16 cellular contexts compared by ENCODE assay signal in genomic region chr1:19400189-19400588, GRCh38.
DNase-seq lines count a peak whose midpoint lies in the region; ATAC-seq and TF ChIP-seq lines count a peak whose summit lies in the region.
"Had no signal": no experiment of that assay in that cellular context is flagged by ENCODE, and none has a peak within 500 bp of the region (broad histone marks: within the 10 kb centered on the region; RNA-seq: fewer than 3 reads in every experiment).

No MANE protein-coding gene starts in this region.

- H3K79me2 ChIP-seq in trophoblast cell (ENCODE audit: control insufficient read depth, insufficient read depth, low read length, poor library complexity), result peaks cover 5% of the 10 kb centered on the region

- peak overlapping the region; percentile 43; the same call in 1 of the 2 replicates for H4K91ac ChIP-seq in IMR-90 (ENCODE audit: insufficient read depth, low read depth, low read length)
- H4K91ac ChIP-seq in trophoblast cell (ENCODE audit: low read depth, low read length), result no peak overlapping the region

- BruUV-seq in IMR-90 (replicated peaks; lab: Mats Ljungman, UMichigan), result no TSS peak

- no peak overlapping the region; the same call in 1 of the 2 replicates for H2BK20ac ChIP-seq in IMR-90 (ENCODE audit: low read depth, low read length)

- H3K4me1 ChIP-seq in IMR-90 (ENCODE audit: control insufficient read depth, insufficient read depth, low read length), result peaks cover 46% of the 10 kb centered on the region
- peaks cover 43 to 47% of the 10 kb centered on the region in 2 experiments for H3K4me1 ChIP-seq in trophoblast cell (ENCODE audit: control insufficient read depth in 1 of 2, insufficient read depth in 2 of 2, low read length in 2 of 2)

- TF ChIP-seq CTCF in IMR-90 (conservative IDR thresholded peaks at IDR 0.05; ENCODE audit: low read depth, low read length), result no peak
- no peak for TF ChIP-seq CTCF in fibroblast of the aortic adventitia (IDR thresholded peaks at IDR 0.05; ENCODE audit: insufficient read depth, low read length)

- H3K9ac ChIP-seq in IMR-90 (ENCODE audit: low read depth, low read length) (no peak overlapping the region), trophoblast cell (ENCODE audit: low read length) (no peak overlapping the region)
- H3K9ac ChIP-seq: BLaER1 had no signal

- H2BK120ac ChIP-seq in IMR-90 (ENCODE audit: low read depth, low read length) (peak overlapping the region; percentile 53), trophoblast cell (ENCODE audit: insufficient read depth, low read length, poor library complexity) (no peak overlapping the region)

- peaks cover 12% of the 10 kb centered on the region for H3K36me3 ChIP-seq in IMR-90 (ENCODE audit: control insufficient read depth, insufficient read depth, low read length)
- H3K36me3 ChIP-seq in trophoblast cell (ENCODE audit: control insufficient read depth in 1 of 2, insufficient read depth in 2 of 2, low read length in 2 of 2), result peaks cover 2 to 8% of the 10 kb centered on the region in 2 experiments

- no peak for ATAC-seq in IMR-90 (ENCODE audit: low read depth)
- no peak for ATAC-seq in activated CD4-positive, CD25-positive, alpha-beta regulatory T cell treated with anti-CD3 and anti-CD28 coated beads, Interleukin-2, amount 50 U/mL, for 24 hours

- no peak overlapping the region for H2AFZ ChIP-seq in IMR-90 (replicated peaks; ENCODE audit: low read length, poor library complexity)
- no peak overlapping the region for H2AFZ ChIP-seq in trophoblast cell (ENCODE audit: insufficient read depth, low read length, poor library complexity)

- H3K27me3 ChIP-seq in IMR-90 (ENCODE audit: control insufficient read depth, insufficient read depth, low read length) (no peaks in the 10 kb centered on the region), trophoblast cell (ENCODE audit: insufficient read depth, low read length) (no peaks in the 10 kb centered on the region)
- H3K27me3 ChIP-seq: BLaER1 had no signal

- in situ Hi-C loops in IMR-90 (cut with MboI; ENCODE audit: low sequenced_read_pairs), result no loop called here

- no peak overlapping the region for H3K56ac ChIP-seq in IMR-90 (ENCODE audit: extremely low read depth, insufficient read depth, low read length)

- H3K9me3 ChIP-seq in IMR-90 (ENCODE audit: control insufficient read depth, insufficient read depth, low read length), result no peaks in the 10 kb centered on the region
- no peaks in the 10 kb centered on the region for H3K9me3 ChIP-seq in trophoblast cell (ENCODE audit: insufficient read depth, low read depth, low read length)
- H3K9me3 ChIP-seq: BLaER1 had no signal

- H3K9me1 ChIP-seq in IMR-90 (ENCODE audit: insufficient read depth, low read length), result peaks cover 63% of the 10 kb centered on the region

- no peak for TF ChIP-seq POLR2A in IMR-90 (IDR thresholded peaks at IDR 0.05; ENCODE audit: low read depth, low read length)

- peaks cover 94% of the 10 kb centered on the region for H4K20me1 ChIP-seq in IMR-90 (ENCODE audit: insufficient read depth, low read length)

- no peak overlapping the region for H4K5ac ChIP-seq in IMR-90 (ENCODE audit: low read depth, low read length)

- no peak overlapping the region for H3K27ac ChIP-seq in IMR-90 (ENCODE audit: insufficient read depth, low read length)
- peak overlapping the region; percentile 52 for H3K27ac ChIP-seq in trophoblast cell (ENCODE audit: low read depth, low read length)
- H3K27ac ChIP-seq: BLaER1 had no signal

- peak overlapping the region; percentile 59 for H3K4ac ChIP-seq in IMR-90 (ENCODE audit: low read depth, low read length)
- H3K4ac ChIP-seq in trophoblast cell (ENCODE audit: low read depth, low read length), result no peak overlapping the region

- DNase-seq in AG08395 (ENCODE audit: low spot score) (peak; percentile 68), IMR-90 (no peak), fibroblast of the aortic adventitia (ENCODE audit: low read depth) (peak; percentile 59), trophoblast cell (peak in 1 of 2 donors; percentile 58), NOMO-1 treated with DMSO at 0.1 percent for 48 hours (lab: John Stamatoyannopoulos, UW; ENCODE audit: unreplicated experiment) (no peak), HT-29 (ENCODE audit: low spot score) (no peak)
- no peak for DNase-seq in activated CD4-positive, CD25-positive, alpha-beta regulatory T cell treated with anti-CD3 and anti-CD28 coated beads, Interleukin-2, amount 50 U/mL, for 72 hours
- DNase-seq: activated T-cell treated with anti-CD3 and anti-CD28 coated beads, Interleukin-2, amount 50 U/mL, for 48 hours; cerebellar nuclear complex; GF-D8; KG1; NCI-H1694; NCI-H748 treated with DMSO at 0.1 percent for 48 hours; stimulated activated CD4-positive, alpha-beta T cell treated with anti-CD3 and anti-CD28 coated beads, Interleukin-15, amount 100 ng/mL, for 24 hours had no signal

- H3K4me3 ChIP-seq in IMR-90 (ENCODE audit: insufficient read depth, low read depth, low read length), result no peak overlapping the region
- no peak overlapping the region for H3K4me3 ChIP-seq in fibroblast of the aortic adventitia (ENCODE audit: low read depth, low read length)
- no peak overlapping the region for H3K4me3 ChIP-seq in trophoblast cell (ENCODE audit: low read depth, low read length)
- H3K4me3 ChIP-seq: BLaER1 had no signal

- dilution Hi-C loops in IMR-90 (cut with HindIII; ENCODE audit: low sequenced_read_pairs, unreplicated experiment), result no loop called here

- no peak overlapping the region for H2BK12ac ChIP-seq in trophoblast cell (ENCODE audit: low read length)

- H3K14ac ChIP-seq in IMR-90 (replicated peaks; ENCODE audit: low read depth, low read length), result no peak overlapping the region
- H3K14ac ChIP-seq in trophoblast cell (ENCODE audit: low read length), result no peak overlapping the region

- no CpG with 5 or more reads among the region's 10 CpGs for WGBS in IMR-90 (ENCODE audit: extremely low coverage in 2 of 2, insufficient read length in 1 of 2), 2 experiments
- no CpG with 5 or more reads among the region's 10 CpGs for WGBS in trophoblast cell (ENCODE audit: extremely low coverage, insufficient coverage, insufficient read length)

- H2BK5ac ChIP-seq in IMR-90 (ENCODE audit: low read depth, low read length, poor library complexity, severe bottlenecking) (no peak overlapping the region), trophoblast cell (ENCODE audit: low read depth, low read length, poor library complexity) (no peak overlapping the region)

- intact Hi-C loops in IMR-90 (cut with micrococcal nuclease), result no loop called here

- H3K79me1 ChIP-seq in IMR-90 (ENCODE audit: low read depth in 1 of 2, low read length in 2 of 2) (peaks cover 68 to 90% of the 10 kb centered on the region in 2 experiments), trophoblast cell (ENCODE audit: low read length) (peaks cover 5% of the 10 kb centered on the region)

- no peak overlapping the region for H3K4me2 ChIP-seq in IMR-90 (ENCODE audit: low read depth, low read length)
- H3K4me2 ChIP-seq in trophoblast cell (ENCODE audit: low read length), result no peak overlapping the region

- no peak overlapping the region for H2AK9ac ChIP-seq in IMR-90 (replicated peaks; ENCODE audit: low read depth, low read length, poor library complexity)

- peak overlapping the region; percentile 25 for H3K18ac ChIP-seq in IMR-90 (ENCODE audit: low read depth, low read length)
- no peak overlapping the region for H3K18ac ChIP-seq in trophoblast cell (ENCODE audit: low read length)

- peak overlapping the region; percentile 86; the same call in 1 of the 2 replicates for H3K23ac ChIP-seq in IMR-90 (ENCODE audit: low read depth, low read length)
- no peak overlapping the region for H3K23ac ChIP-seq in trophoblast cell (ENCODE audit: low read length)

- TF ChIP-seq RAD21 in IMR-90 (IDR thresholded peaks at IDR 0.05; ENCODE audit: low read length), result no peak

- H4K12ac ChIP-seq in trophoblast cell (ENCODE audit: low read depth, low read length), result no peak overlapping the region

- CTCF ChIA-PET in IMR-90 (lab: Yijun Ruan, JAX), result no interaction called here

- POLR2A ChIA-PET in IMR-90 (lab: Charles Lee; ENCODE audit: unreplicated experiment), result no interaction called here

- no peak overlapping the region for H2BK15ac ChIP-seq in IMR-90 (ENCODE audit: low read depth, low read length)

- H2AK5ac ChIP-seq in IMR-90 (ENCODE audit: low read depth, low read length) (peak overlapping the region; percentile 44; the same call in 1 of the 2 replicates), trophoblast cell (ENCODE audit: low read length) (no peak overlapping the region)

- H4K8ac ChIP-seq in IMR-90 (ENCODE audit: low read depth in 2 of 2, low read length in 2 of 2), result peak overlapping the region in 1 of 2 experiments; percentile 10; a peak in 2 of 4 replicates
- H4K8ac ChIP-seq in trophoblast cell (ENCODE audit: low read depth, low read length), result no peak overlapping the region

TF ChIP-seq in IMR-90, 13 proteins besides CTCF, POLR2A, EP300 and RAD21:
- TF ChIP-seq MAFK (IDR thresholded peaks at IDR 0.05; ENCODE audit: low read depth, low read length) (no peak), NFE2L2 (IDR thresholded peaks at IDR 0.05; ENCODE audit: low read depth, low read length) (no peak), ELK1 (IDR thresholded peaks at IDR 0.05; ENCODE audit: borderline replicate concordance, low read depth, low read length) (no peak), CEBPB (IDR thresholded peaks at IDR 0.05; ENCODE audit: low read depth, low read length) (no peak), FOS (IDR thresholded peaks at IDR 0.05; ENCODE audit: low read depth, low read length) (no peak), RFX5 (IDR thresholded peaks at IDR 0.05; ENCODE audit: low read depth, low read length) (no peak), BHLHE40 (IDR thresholded peaks at IDR 0.05; ENCODE audit: low read depth, low read length) (no peak), MAZ (IDR thresholded peaks at IDR 0.05; ENCODE audit: borderline replicate concordance, low read depth, low read length) (no peak), MXI1 (IDR thresholded peaks at IDR 0.05; ENCODE audit: borderline replicate concordance, low read depth, low read length) (no peak), CHD1 (IDR thresholded peaks at IDR 0.05; ENCODE audit: low read depth, low read length) (no peak), RCOR1 (IDR thresholded peaks at IDR 0.05; ENCODE audit: insufficient replicate concordance, low read length) (no peak)
TF ChIP-seq in IMR-90: peak in this region for 0.

Comparison
In these comparisons a context has a peak if more than half of its experiments do, and no peak if none do; other contexts are left out.
1. DNase-seq: peak in AG08395 (single experiment) and fibroblast of the aortic adventitia (single experiment); none in IMR-90 (single experiment), NOMO-1 treated with DMSO at 0.1 percent for 48 hours (single experiment), activated CD4-positive, CD25-positive, alpha-beta regulatory T cell treated with anti-CD3 and anti-CD28 coated beads, Interleukin-2, amount 50 U/mL, for 72 hours (single experiment) and HT-29 (single experiment).